Comparison of ENCODE assay signal across 1 cellular context in genomic region chr10:103918053-103918846, GRCh38.
TF ChIP-seq lines count a peak whose summit lies in the region.

TSS of gene STN1 (minus strand) at chr10:103918184. CDS start at chr10:103917594, 590 bp downstream.

TF ChIP-seq in K562, 482 proteins besides CTCF, POLR2A, EP300 and RAD21 (continued from another document):
- TF ChIP-seq HDAC1 (IDR thresholded peaks at IDR 0.05) (peak in 1 of 2 experiments; percentile 11; a peak in 1 of 4 replicates), MBD2 (IDR thresholded peaks at IDR 0.05; ENCODE audit: borderline replicate concordance, low read depth) (no peak), NELFE (IDR thresholded peaks at IDR 0.05; ENCODE audit: insufficient read depth, insufficient read length) (no peak), ID3 (CRISPR knock-in tag; IDR thresholded peaks at IDR 0.05) (no peak), ID3 (tag; IDR thresholded peaks at IDR 0.05) (peak; percentile 68; the same call in 1 of the 2 replicates), SUPT5H (IDR thresholded peaks at IDR 0.05) (peak; percentile 74), TFAP4 (CRISPR knock-in tag; IDR thresholded peaks at IDR 0.05; ENCODE audit: borderline replicate concordance) (peak; percentile 40; the same call in 1 of the 2 replicates), ZBTB7A (IDR thresholded peaks at IDR 0.05; ENCODE audit: borderline replicate concordance, control insufficient read depth, low read depth, low read length) (peak; percentile 80; the same call in 1 of the 2 replicates), TOE1 (IDR thresholded peaks at IDR 0.05; ENCODE audit: borderline replicate concordance) (0 out of 2 replicates have a peak, but pooled peaks have one; percentile 27), TOE1 (CRISPR knock-in tag; IDR thresholded peaks at IDR 0.05; ENCODE audit: borderline replicate concordance, low read depth) (no peak), UBTF (IDR thresholded peaks at IDR 0.05; ENCODE audit: borderline replicate concordance in 1 of 2, low read depth in 2 of 2, low read length in 2 of 2) (peak; percentile 19 to 56; a peak in 1 of 4 replicates), MAZ (CRISPR knock-in tag; conservative IDR thresholded peaks at IDR 0.05 in 1 of 2, IDR thresholded peaks at IDR 0.05 in 1 of 2) (peak; percentile 38 to 86; a peak in 3 of 4 replicates), CC2D1A (IDR thresholded peaks at IDR 0.05) (0 out of 2 replicates have a peak, but pooled peaks have one; percentile 27), MXI1 (IDR thresholded peaks at IDR 0.05; ENCODE audit: low read depth, low read length) (no peak), PHF8 (IDR thresholded peaks at IDR 0.05; ENCODE audit: borderline replicate concordance, low read length) (peak; percentile 87; the same call in 1 of the 2 replicates), GATA2 (CRISPR knock-in tag; IDR thresholded peaks at IDR 0.05) (peak; percentile 8; the same call in 1 of the 2 replicates), NR2C1 (IDR thresholded peaks at IDR 0.05) (peak; percentile 80), NR2C1 (tag; IDR thresholded peaks at IDR 0.05) (peak; percentile 85), NR2C2 (CRISPR knock-in tag; IDR thresholded peaks at IDR 0.05) (peak; percentile 59; the same call in 1 of the 2 replicates), NR2C2 (tag; IDR thresholded peaks at IDR 0.05) (peak; percentile 88), VEZF1 (CRISPR knock-in tag; IDR thresholded peaks at IDR 0.05) (peak; percentile 77), ZNF707 (CRISPR knock-in tag; conservative IDR thresholded peaks at IDR 0.05) (no peak), ZC3H11A (IDR thresholded peaks at IDR 0.05; ENCODE audit: low read depth, low read length) (no peak), POLR2B (IDR thresholded peaks at IDR 0.05; ENCODE audit: low read depth, partially characterized antibody) (peak; percentile 78), SRSF1 (IDR thresholded peaks at IDR 0.05; ENCODE audit: low read depth, low read length) (no peak), MEF2A (IDR thresholded peaks at IDR 0.05; ENCODE audit: control insufficient read depth, low read depth, low read length) (0 out of 2 replicates have a peak, but pooled peaks have one; percentile 15), PURB (CRISPR knock-in tag; IDR thresholded peaks at IDR 0.05; ENCODE audit: low read depth) (no peak), HIVEP1 (CRISPR knock-in tag; IDR thresholded peaks at IDR 0.05) (no peak), GATAD2B (IDR thresholded peaks at IDR 0.05; ENCODE audit: borderline replicate concordance) (peak; percentile 32; the same call in 1 of the 2 replicates), CXXC5 (CRISPR knock-in tag; IDR thresholded peaks at IDR 0.05) (peak; percentile 38; the same call in 1 of the 2 replicates), PML (IDR thresholded peaks at IDR 0.05; ENCODE audit: low read length) (peak; percentile 64; the same call in 1 of the 2 replicates), SOX6 (IDR thresholded peaks at IDR 0.05) (peak; percentile 22; the same call in 1 of the 2 replicates), ZFX (CRISPR knock-in tag; IDR thresholded peaks at IDR 0.05) (peak; percentile 92)
- TF ChIP-seq, protein P1, sequence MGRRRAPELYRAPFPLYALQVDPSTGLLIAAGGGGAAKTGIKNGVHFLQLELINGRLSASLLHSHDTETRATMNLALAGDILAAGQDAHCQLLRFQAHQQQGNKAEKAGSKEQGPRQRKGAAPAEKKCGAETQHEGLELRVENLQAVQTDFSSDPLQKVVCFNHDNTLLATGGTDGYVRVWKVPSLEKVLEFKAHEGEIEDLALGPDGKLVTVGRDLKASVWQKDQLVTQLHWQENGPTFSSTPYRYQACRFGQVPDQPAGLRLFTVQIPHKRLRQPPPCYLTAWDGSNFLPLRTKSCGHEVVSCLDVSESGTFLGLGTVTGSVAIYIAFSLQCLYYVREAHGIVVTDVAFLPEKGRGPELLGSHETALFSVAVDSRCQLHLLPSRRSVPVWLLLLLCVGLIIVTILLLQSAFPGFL (CRISPR knock-in tag; IDR thresholded peaks at IDR 0.05) = no peak
- TF ChIP-seq, protein P2, sequence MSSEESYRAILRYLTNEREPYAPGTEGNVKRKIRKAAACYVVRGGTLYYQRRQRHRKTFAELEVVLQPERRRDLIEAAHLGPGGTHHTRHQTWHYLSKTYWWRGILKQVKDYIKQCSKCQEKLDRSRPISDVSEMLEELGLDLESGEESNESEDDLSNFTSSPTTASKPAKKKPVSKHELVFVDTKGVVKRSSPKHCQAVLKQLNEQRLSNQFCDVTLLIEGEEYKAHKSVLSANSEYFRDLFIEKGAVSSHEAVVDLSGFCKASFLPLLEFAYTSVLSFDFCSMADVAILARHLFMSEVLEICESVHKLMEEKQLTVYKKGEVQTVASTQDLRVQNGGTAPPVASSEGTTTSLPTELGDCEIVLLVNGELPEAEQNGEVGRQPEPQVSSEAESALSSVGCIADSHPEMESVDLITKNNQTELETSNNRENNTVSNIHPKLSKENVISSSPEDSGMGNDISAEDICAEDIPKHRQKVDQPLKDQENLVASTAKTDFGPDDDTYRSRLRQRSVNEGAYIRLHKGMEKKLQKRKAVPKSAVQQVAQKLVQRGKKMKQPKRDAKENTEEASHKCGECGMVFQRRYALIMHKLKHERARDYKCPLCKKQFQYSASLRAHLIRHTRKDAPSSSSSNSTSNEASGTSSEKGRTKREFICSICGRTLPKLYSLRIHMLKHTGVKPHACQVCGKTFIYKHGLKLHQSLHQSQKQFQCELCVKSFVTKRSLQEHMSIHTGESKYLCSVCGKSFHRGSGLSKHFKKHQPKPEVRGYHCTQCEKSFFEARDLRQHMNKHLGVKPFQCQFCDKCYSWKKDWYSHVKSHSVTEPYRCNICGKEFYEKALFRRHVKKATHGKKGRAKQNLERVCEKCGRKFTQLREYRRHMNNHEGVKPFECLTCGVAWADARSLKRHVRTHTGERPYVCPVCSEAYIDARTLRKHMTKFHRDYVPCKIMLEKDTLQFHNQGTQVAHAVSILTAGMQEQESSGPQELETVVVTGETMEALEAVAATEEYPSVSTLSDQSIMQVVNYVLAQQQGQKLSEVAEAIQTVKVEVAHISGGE (CRISPR knock-in tag; IDR thresholded peaks at IDR 0.05) = peak in 1 of 3 experiments; percentile 49; a peak in 1 of 6 replicates
- TF ChIP-seq, protein P3, sequence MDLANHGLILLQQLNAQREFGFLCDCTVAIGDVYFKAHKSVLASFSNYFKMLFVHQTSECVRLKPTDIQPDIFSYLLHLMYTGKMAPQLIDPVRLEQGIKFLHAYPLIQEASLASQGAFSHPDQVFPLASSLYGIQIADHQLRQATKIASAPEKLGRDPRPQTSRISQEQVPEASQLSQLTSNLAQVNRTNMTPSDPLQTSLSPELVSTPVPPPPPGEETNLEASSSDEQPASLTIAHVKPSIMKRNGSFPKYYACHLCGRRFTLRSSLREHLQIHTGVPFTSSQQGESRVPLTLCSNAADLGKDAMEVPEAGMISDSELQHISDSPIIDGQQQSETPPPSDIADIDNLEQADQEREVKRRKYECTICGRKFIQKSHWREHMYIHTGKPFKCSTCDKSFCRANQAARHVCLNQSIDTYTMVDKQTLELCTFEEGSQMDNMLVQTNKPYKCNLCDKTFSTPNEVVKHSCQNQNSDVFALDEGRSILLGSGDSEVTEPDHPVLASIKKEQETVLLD (IDR thresholded peaks at IDR 0.05) = no peak
